ENCODE assay signal across 25 cellular contexts in the genomic region with DNA sequence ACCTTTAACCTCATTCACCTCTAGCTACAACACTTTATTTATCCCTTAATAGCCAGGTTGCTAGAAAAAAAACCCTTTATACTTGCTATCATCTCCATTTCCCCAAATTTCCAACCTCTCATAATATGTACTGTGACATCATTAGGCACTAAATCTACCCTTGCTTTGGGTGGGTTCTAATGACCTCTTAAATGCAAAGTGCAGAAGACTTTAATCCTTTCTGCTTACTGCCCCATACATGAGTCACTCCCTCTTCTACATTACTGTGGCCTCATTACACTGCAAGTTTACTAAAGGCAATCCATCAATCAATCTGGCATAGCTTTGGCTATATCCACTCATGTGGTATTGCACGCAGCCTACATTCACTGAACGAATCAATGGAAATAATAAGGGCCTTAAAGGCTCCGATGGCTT.
DNase-seq lines count a peak whose midpoint lies in the region; ATAC-seq, FAIRE-seq and TF ChIP-seq lines count a peak whose summit lies in the region.
"Had no signal": no experiment of that assay in that cellular context is flagged by ENCODE, and none has a peak within 500 bp of the region (broad histone marks: within the 10 kb centered on the region; RNA-seq: fewer than 3 reads in every experiment).

No MANE protein-coding gene starts in this region.

- H4K20me1 ChIP-seq in IMR-90 (ENCODE audit: insufficient read depth, low read length) (no peaks in the 10 kb centered on the region), astrocyte (ENCODE audit: insufficient read depth, low read length) (no peaks in the 10 kb centered on the region)

- H3K9me3 ChIP-seq in IMR-90 (ENCODE audit: control insufficient read depth, insufficient read depth, low read length): no peaks in the 10 kb centered on the region
- H3K9me3 ChIP-seq in astrocyte (ENCODE audit: insufficient read depth, low read depth, low read length): no peaks in the 10 kb centered on the region
- no peaks in the 10 kb centered on the region for H3K9me3 ChIP-seq in gastrocnemius medialis
- H3K9me3 ChIP-seq: adrenal gland, SJSA1, uterus had no signal

- no peak overlapping the region for H2BK15ac ChIP-seq in IMR-90 (ENCODE audit: low read depth, low read length)

- H3K4me3 ChIP-seq in IMR-90 (ENCODE audit: insufficient read depth, low read depth, low read length): no peak overlapping the region
- no peak overlapping the region for H3K4me3 ChIP-seq in astrocyte (ENCODE audit: insufficient read depth, low read depth, low read length)
- no peak overlapping the region for H3K4me3 ChIP-seq in retinal pigment epithelial cell (ENCODE audit: low read length)
- H3K4me3 ChIP-seq in gastrocnemius medialis: no peak overlapping the region
- H3K4me3 ChIP-seq: adrenal gland, heart right ventricle, SJSA1, uterus had no signal

- POLR2A ChIA-PET in IMR-90 (lab: Charles Lee; ENCODE audit: unreplicated experiment): no interaction called here

- H3K9ac ChIP-seq in IMR-90 (ENCODE audit: low read depth, low read length) (no peak overlapping the region), astrocyte (ENCODE audit: low read length) (no peak overlapping the region)

- WGBS in IMR-90 (ENCODE audit: extremely low coverage in 2 of 2, insufficient read length in 1 of 2), 2 experiments: no CpG with 5 or more reads among the region's 3 CpGs

- H3K27ac ChIP-seq in IMR-90 (ENCODE audit: insufficient read depth, low read length): no peak overlapping the region
- H3K27ac ChIP-seq in astrocyte (ENCODE audit: low read depth, low read length): no peak overlapping the region
- no peak overlapping the region for H3K27ac ChIP-seq in gastrocnemius medialis
- H3K27ac ChIP-seq: adrenal gland, heart right ventricle, SJSA1, uterus had no signal

- H3K9me3 Mint-ChIP-seq in astrocyte (ENCODE audit: unreplicated experiment): no peaks in the 10 kb centered on the region
- H3K9me3 Mint-ChIP-seq: H9; naive thymus-derived CD8-positive, alpha-beta T cell had no signal

- no peak overlapping the region for H2AFZ ChIP-seq in IMR-90 (replicated peaks; ENCODE audit: low read length, poor library complexity)
- H2AFZ ChIP-seq in astrocyte (ENCODE audit: low read depth, low read length): no peak overlapping the region

- DNase-seq in IMR-90: peak; percentile 50
- peak; percentile 54 for DNase-seq in NOMO-1 treated with DMSO at 0.1 percent for 48 hours (lab: John Stamatoyannopoulos, UW; ENCODE audit: unreplicated experiment)
- DNase-seq in astrocyte (ENCODE audit: low read depth): peak; percentile 87
- peak; percentile 81 for DNase-seq in retinal pigment epithelial cell (ENCODE audit: low read depth)
- no peak for DNase-seq in LoVo (ENCODE audit: low spot score)
- no peak for DNase-seq in GDM1 (lab: John Stamatoyannopoulos, UW)
- no peak for DNase-seq in left ventricle myocardium superior
- DNase-seq in gastrocnemius medialis: no peak
- DNase-seq: activated CD4-positive, alpha-beta T cell treated with anti-CD3 and anti-CD28 coated beads for 4 hours; activated CD8-positive, alpha-beta memory T cell treated with anti-CD3 and anti-CD28 coated beads, Interleukin-2, amount 50 U/mL, for 48 hours; activated gamma-delta T cell; adrenal gland; COR-L47; effector CD4-positive, alpha-beta T cell; H9; heart right ventricle; mammary epithelial cell; naive thymus-derived CD8-positive, alpha-beta T cell; NCI-H1694 treated with DMSO at 0.1 percent for 48 hours; small intestine; stimulated activated CD4-positive, alpha-beta T cell treated with anti-CD3 and anti-CD28 coated beads, Interleukin-4, amount 100 ng/mL, for 4 hours; uterus had no signal

- BruUV-seq in IMR-90 (replicated peaks; lab: Mats Ljungman, UMichigan): no TSS peak

- H3K18ac ChIP-seq in IMR-90 (ENCODE audit: low read depth, low read length): no peak overlapping the region

- TF ChIP-seq POLR2A in IMR-90 (IDR thresholded peaks at IDR 0.05; ENCODE audit: low read depth, low read length): no peak
- no peak for TF ChIP-seq POLR2A in gastrocnemius medialis (IDR thresholded peaks at IDR 0.05)

- peaks cover 8% of the 10 kb centered on the region for H3K9me1 ChIP-seq in IMR-90 (ENCODE audit: insufficient read depth, low read length)

- no peak overlapping the region for H3K14ac ChIP-seq in IMR-90 (replicated peaks; ENCODE audit: low read depth, low read length)

- no peak overlapping the region for H3K56ac ChIP-seq in IMR-90 (ENCODE audit: extremely low read depth, insufficient read depth, low read length)

- no peaks in the 10 kb centered on the region for H3K27me3 Mint-ChIP-seq in astrocyte (ENCODE audit: low read depth, unreplicated experiment)
- H3K27me3 Mint-ChIP-seq: naive thymus-derived CD8-positive, alpha-beta T cell had no signal

- intact Hi-C loops in IMR-90 (cut with micrococcal nuclease): no loop called here
- intact Hi-C loops in left ventricle myocardium superior (cut with micrococcal nuclease): no loop called here
- intact Hi-C loops in gastrocnemius medialis (cut with DNase I; ENCODE audit: low total_unique reads): no loop called here

- CTCF ChIA-PET in IMR-90 (lab: Yijun Ruan, JAX): no interaction called here

- no peak overlapping the region for H4K5ac ChIP-seq in IMR-90 (ENCODE audit: low read depth, low read length)

- H3K4me1 Mint-ChIP-seq in astrocyte (ENCODE audit: low read depth, unreplicated experiment): peaks cover 29% of the 10 kb centered on the region

- no peak overlapping the region for H4K91ac ChIP-seq in IMR-90 (ENCODE audit: insufficient read depth, low read depth, low read length)

- H3K4me3 Mint-ChIP-seq in astrocyte (ENCODE audit: unreplicated experiment): no peak overlapping the region
- H3K4me3 Mint-ChIP-seq: H9; naive thymus-derived CD8-positive, alpha-beta T cell had no signal

- no peak overlapping the region for H3K4ac ChIP-seq in IMR-90 (ENCODE audit: low read depth, low read length)

- H3K4me1 ChIP-seq in IMR-90 (ENCODE audit: control insufficient read depth, insufficient read depth, low read length): 0 out of 2 replicates have a peak, but pooled peaks cover 3% of the 10 kb centered on the region
- H3K4me1 ChIP-seq in astrocyte (ENCODE audit: insufficient read depth, low read length): peaks cover 21% of the 10 kb centered on the region
- no peaks in the 10 kb centered on the region for H3K4me1 ChIP-seq in gastrocnemius medialis
- H3K4me1 ChIP-seq: SJSA1, uterus had no signal

- H2BK120ac ChIP-seq in IMR-90 (ENCODE audit: low read depth, low read length): no peak overlapping the region

- H2AK5ac ChIP-seq in IMR-90 (ENCODE audit: low read depth, low read length): no peak overlapping the region; the same call in 1 of the 2 replicates

- H2BK5ac ChIP-seq in IMR-90 (ENCODE audit: low read depth, low read length, poor library complexity, severe bottlenecking): no peak overlapping the region

- no peak overlapping the region for H2AK9ac ChIP-seq in IMR-90 (replicated peaks; ENCODE audit: low read depth, low read length, poor library complexity)

- no peaks in the 10 kb centered on the region for H3K36me3 ChIP-seq in IMR-90 (ENCODE audit: control insufficient read depth, insufficient read depth, low read length)
- no peaks in the 10 kb centered on the region for H3K36me3 ChIP-seq in astrocyte (ENCODE audit: insufficient read depth, low read length)
- no peaks in the 10 kb centered on the region for H3K36me3 ChIP-seq in gastrocnemius medialis
- H3K36me3 ChIP-seq: adrenal gland, heart right ventricle, SJSA1, uterus had no signal

- H3K27ac Mint-ChIP-seq in astrocyte (ENCODE audit: unreplicated experiment): no peak overlapping the region
- H3K27ac Mint-ChIP-seq: naive thymus-derived CD8-positive, alpha-beta T cell had no signal

- no peak for TF ChIP-seq CTCF in IMR-90 (conservative IDR thresholded peaks at IDR 0.05; ENCODE audit: low read depth, low read length)
- no peak for TF ChIP-seq CTCF in astrocyte (IDR thresholded peaks at IDR 0.05; ENCODE audit: insufficient read depth, low read depth, low read length)
- TF ChIP-seq CTCF in retinal pigment epithelial cell (conservative IDR thresholded peaks at IDR 0.05; ENCODE audit: low read depth, low read length): no peak
- no peak for TF ChIP-seq CTCF in gastrocnemius medialis (IDR thresholded peaks at IDR 0.05 in 4 of 5, conservative IDR thresholded peaks at IDR 0.05 in 1 of 5)

- in situ Hi-C loops in IMR-90 (cut with MboI; ENCODE audit: low sequenced_read_pairs) (no loop called here), gastrocnemius medialis (cut with MboI; ENCODE audit: low sequenced_read_pairs in 4 of 4) (no loop called here)

- H3K4me2 ChIP-seq in IMR-90 (ENCODE audit: low read depth, low read length): no peak overlapping the region
- H3K4me2 ChIP-seq in astrocyte (ENCODE audit: low read length): peak overlapping the region; percentile 19

- dilution Hi-C loops in IMR-90 (cut with HindIII; ENCODE audit: low sequenced_read_pairs, unreplicated experiment): no loop called here

- H3K27me3 ChIP-seq in IMR-90 (ENCODE audit: control insufficient read depth, insufficient read depth, low read length) (no peaks in the 10 kb centered on the region), astrocyte (ENCODE audit: insufficient read depth, low read length) (no peaks in the 10 kb centered on the region), gastrocnemius medialis (no peaks in the 10 kb centered on the region)
- H3K27me3 ChIP-seq: adrenal gland, heart right ventricle, SJSA1, uterus had no signal

- no peaks in the 10 kb centered on the region for H3K36me3 Mint-ChIP-seq in astrocyte (ENCODE audit: low read depth, unreplicated experiment)

- no peak for FAIRE-seq in astrocyte (lab: Jason Lieb, UNC)
- FAIRE-seq: keratinocyte, small intestine had no signal

- H3K79me1 ChIP-seq in IMR-90 (ENCODE audit: low read depth in 1 of 2, low read length in 2 of 2): 0 out of 4 replicates have a peak, but pooled peaks cover 0 to 4% of the 10 kb centered on the region in 2 experiments

- TF ChIP-seq RAD21 in IMR-90 (IDR thresholded peaks at IDR 0.05; ENCODE audit: low read length): no peak

- no peak for ATAC-seq in IMR-90 (ENCODE audit: low read depth)
- ATAC-seq in left ventricle myocardium superior: no peak
- no peak for ATAC-seq in gastrocnemius medialis
- ATAC-seq: esophagus mucosa; heart right ventricle; naive thymus-derived CD8-positive, alpha-beta T cell had no signal

- no peak overlapping the region for H3K23ac ChIP-seq in IMR-90 (ENCODE audit: low read depth, low read length)

- no peaks in the 10 kb centered on the region for H3K79me2 ChIP-seq in astrocyte (ENCODE audit: insufficient read depth, low read length)

- no peak overlapping the region for H2BK20ac ChIP-seq in IMR-90 (ENCODE audit: low read depth, low read length)

- H4K8ac ChIP-seq in IMR-90 (ENCODE audit: low read depth in 2 of 2, low read length in 2 of 2): no peak overlapping the region

TF ChIP-seq in IMR-90, 13 proteins besides CTCF, POLR2A, EP300 and RAD21:
- no peak for TF ChIP-seq MXI1 (IDR thresholded peaks at IDR 0.05; ENCODE audit: borderline replicate concordance, low read depth, low read length)
TF ChIP-seq in IMR-90: peak in this region for 0.

Comparison
In these comparisons a context has a peak if more than half of its experiments do, and no peak if none do; other contexts are left out.
1. DNase-seq: peak in IMR-90 (single experiment), NOMO-1 treated with DMSO at 0.1 percent for 48 hours (single experiment), astrocyte (single experiment) and retinal pigment epithelial cell (single experiment); none in LoVo (single experiment), GDM1 (single experiment), left ventricle myocardium superior (single experiment) and gastrocnemius medialis (0 of 2).